Comparison of ENCODE assay signal across 1 cellular context in genomic region chr6:15922510-15923307, GRCh38.
TF ChIP-seq lines count a peak whose summit lies in the region.

No MANE protein-coding gene starts in this region.

TF ChIP-seq in K562, 482 proteins besides CTCF, POLR2A, EP300 and RAD21 (continued from another document and continues in another):
- TF ChIP-seq ZNF639 (CRISPR knock-in tag; conservative IDR thresholded peaks at IDR 0.05 in 1 of 2, IDR thresholded peaks at IDR 0.05 in 1 of 2) (0 out of 4 replicates have a peak, but pooled peaks of 1 of the 2 experiments have one; percentile 36), SREBF1 (IDR thresholded peaks at IDR 0.05; ENCODE audit: borderline replicate concordance, low read depth, low read length) (no peak), ZBTB33 (CRISPR knock-in tag; IDR thresholded peaks at IDR 0.05) (peak; percentile 81), CXXC5 (CRISPR knock-in tag; IDR thresholded peaks at IDR 0.05) (peak; percentile 44), NCOA1 (IDR thresholded peaks at IDR 0.05; ENCODE audit: low read depth) (peak; percentile 77; the same call in 1 of the 2 replicates), NFE2L1 (tag; IDR thresholded peaks at IDR 0.05; ENCODE audit: borderline replicate concordance, low read depth) (no peak), SAFB (IDR thresholded peaks at IDR 0.05; ENCODE audit: borderline replicate concordance, low read depth, low read length) (no peak), THRA (IDR thresholded peaks at IDR 0.05) (no peak), HNRNPUL1 (IDR thresholded peaks at IDR 0.05; ENCODE audit: low read length) (no peak), SUPT5H (IDR thresholded peaks at IDR 0.05) (no peak), CSDE1 (IDR thresholded peaks at IDR 0.05) (no peak), LEF1 (IDR thresholded peaks at IDR 0.05) (peak; percentile 90), ZHX1 (conservative IDR thresholded peaks at IDR 0.05; ENCODE audit: low read length) (no peak), ATF3 (IDR thresholded peaks at IDR 0.05) (peak; percentile 93), ATF3 (CRISPR knock-in tag; conservative IDR thresholded peaks at IDR 0.05) (0 out of 2 replicates have a peak, but pooled peaks have one; percentile 46), TCF3 (CRISPR knock-in tag; IDR thresholded peaks at IDR 0.05) (peak; percentile 97), ZNF3 (CRISPR knock-in tag; IDR thresholded peaks at IDR 0.05) (no peak), TRIM24 (IDR thresholded peaks at IDR 0.05) (peak; percentile 87 to 91), HEY1 (CRISPR knock-in tag; IDR thresholded peaks at IDR 0.05; ENCODE audit: borderline replicate concordance) (no peak), RBBP5 (IDR thresholded peaks at IDR 0.05; ENCODE audit: borderline replicate concordance, insufficient read depth, low read length, poor library complexity, severe bottlenecking) (no peak), SLC30A9 (CRISPR knock-in tag; IDR thresholded peaks at IDR 0.05) (no peak), TAF1 (IDR thresholded peaks at IDR 0.05; ENCODE audit: control insufficient read depth, extremely low read depth, insufficient read depth, low read length, severe bottlenecking) (no peak), RBM14 (IDR thresholded peaks at IDR 0.05; ENCODE audit: borderline replicate concordance, insufficient read depth, low read depth, low read length) (no peak), ZNF384 (IDR thresholded peaks at IDR 0.05; ENCODE audit: low read depth, low read length) (peak; percentile 80), ZBTB12 (CRISPR knock-in tag; IDR thresholded peaks at IDR 0.05) (0 out of 2 replicates have a peak, but pooled peaks have one; percentile 18), E2F6 (IDR thresholded peaks at IDR 0.05; ENCODE audit: borderline replicate concordance in 1 of 2, extremely low read depth in 1 of 2, insufficient read depth in 1 of 2, insufficient read length in 1 of 2, low read depth in 1 of 2, low read length in 1 of 2, poor library complexity in 1 of 2, severe bottlenecking in 1 of 2) (no peak), PURB (CRISPR knock-in tag; IDR thresholded peaks at IDR 0.05; ENCODE audit: low read depth) (no peak), BCLAF1 (IDR thresholded peaks at IDR 0.05; ENCODE audit: borderline replicate concordance in 1 of 2, control insufficient read depth in 1 of 2, low read depth in 2 of 2, low read length in 1 of 2) (no peak), SRSF9 (IDR thresholded peaks at IDR 0.05; ENCODE audit: borderline replicate concordance, low read depth, low read length) (no peak), MBD1 (CRISPR knock-in tag; IDR thresholded peaks at IDR 0.05) (no peak), KLF13 (tag; IDR thresholded peaks at IDR 0.05; ENCODE audit: borderline replicate concordance, low read depth) (no peak), LARP7 (IDR thresholded peaks at IDR 0.05) (no peak), ZNF592 (IDR thresholded peaks at IDR 0.05) (peak; percentile 53; the same call in 1 of the 2 replicates), NBN (IDR thresholded peaks at IDR 0.05; ENCODE audit: low read depth) (no peak; the same call in 1 of the 2 replicates), TARDBP (IDR thresholded peaks at IDR 0.05) (0 out of 2 replicates have a peak, but pooled peaks have one; percentile 24), ZC3H8 (IDR thresholded peaks at IDR 0.05) (no peak), ZNF197 (CRISPR knock-in tag; IDR thresholded peaks at IDR 0.05; ENCODE audit: low read depth) (no peak), CEBPB (tag; IDR thresholded peaks at IDR 0.05) (no peak)
